18 cellular contexts compared by ENCODE assay signal in the genomic region with DNA sequence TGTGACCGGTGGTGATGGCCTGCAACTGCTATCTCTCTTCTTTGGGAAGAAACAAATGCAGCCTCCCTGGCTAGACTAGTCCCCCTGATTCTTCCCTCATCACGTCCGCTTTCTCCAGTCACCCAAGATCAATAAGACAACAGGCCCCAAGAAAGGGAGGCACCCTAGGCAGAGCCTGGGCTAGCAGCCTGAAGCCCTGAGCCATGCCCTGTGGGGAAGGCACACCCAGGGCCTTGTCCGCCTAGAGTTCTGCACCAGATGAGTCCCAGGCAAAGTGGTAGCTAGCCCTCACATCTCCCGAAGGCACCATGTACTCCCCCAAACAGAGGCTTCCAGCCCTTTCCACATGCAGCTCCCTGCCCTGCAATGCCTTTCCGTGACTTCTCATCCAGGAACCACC. TPM values are rescaled to one million over a fixed set of nuclear protein-coding genes. Genes with fewer than 3 reads are reported as not detected.
DNase-seq lines count a peak whose midpoint lies in the region; ATAC-seq and TF ChIP-seq lines count a peak whose summit lies in the region.
"Had no signal": no experiment of that assay in that cellular context is flagged by ENCODE, and none has a peak within 500 bp of the region (broad histone marks: within the 10 kb centered on the region; RNA-seq: fewer than 3 reads in every experiment).

No MANE protein-coding gene starts in this region.

- no peak overlapping the region for H3K14ac ChIP-seq in H9 (ENCODE audit: insufficient read depth, low read length)

- no peak overlapping the region for H3K4ac ChIP-seq in H9 (ENCODE audit: low read depth, low read length)

- H3K27me3 ChIP-seq in H9 (ENCODE audit: insufficient read depth, low read length), result no peaks in the 10 kb centered on the region
- no peaks in the 10 kb centered on the region for H3K27me3 ChIP-seq in endodermal cell (ENCODE audit: control insufficient read depth, insufficient read depth, low read length, poor library complexity, severe bottlenecking)
- H3K27me3 ChIP-seq in neutrophil, result no peaks in the 10 kb centered on the region
- H3K27me3 ChIP-seq in naive thymus-derived CD4-positive, alpha-beta T cell (ENCODE audit: control insufficient read depth in 2 of 2, insufficient read depth in 2 of 2, low read length in 2 of 2), result no peaks in the 10 kb centered on the region
- H3K27me3 ChIP-seq: BLaER1 had no signal

- H3K27me3 Mint-ChIP-seq in activated naive CD4-positive, alpha-beta T cell treated with anti-CD3 and anti-CD28 coated beads, Interleukin-2, amount 10 ng/mL, durations not matched to agents 7 days and 5 days, result no peaks in the 10 kb centered on the region
- H3K27me3 Mint-ChIP-seq in H9 (ENCODE audit: low read depth) (no peaks in the 10 kb centered on the region), endodermal cell (ENCODE audit: insufficient read depth) (no peaks in the 10 kb centered on the region)
- H3K27me3 Mint-ChIP-seq in naive thymus-derived CD4-positive, alpha-beta T cell, result no peaks in the 10 kb centered on the region
- H3K27me3 Mint-ChIP-seq: CD4-positive, alpha-beta memory T cell had no signal

- H4K5ac ChIP-seq in H9 (ENCODE audit: insufficient read length, low read depth, low read length), result no peak overlapping the region

- no peak overlapping the region for H2AK5ac ChIP-seq in H9 (ENCODE audit: insufficient read length, low read length)

- no peaks in the 10 kb centered on the region for H3K4me1 ChIP-seq in H9 (ENCODE audit: insufficient read depth, low read length)
- no peaks in the 10 kb centered on the region for H3K4me1 ChIP-seq in endodermal cell (ENCODE audit: control insufficient read depth, insufficient read depth, low read length)
- no peaks in the 10 kb centered on the region for H3K4me1 ChIP-seq in neutrophil (ENCODE audit: control insufficient read depth in 1 of 2, insufficient read depth in 1 of 2, low read depth in 1 of 2, low read length in 1 of 2)
- H3K4me1 ChIP-seq in naive thymus-derived CD4-positive, alpha-beta T cell (ENCODE audit: control insufficient read depth in 2 of 2, insufficient read depth in 2 of 2, low read length in 2 of 2), result no peaks in the 10 kb centered on the region
- H3K4me1 ChIP-seq: BLaER1 had no signal

- no peak overlapping the region for H4K8ac ChIP-seq in H9 (replicated peaks; ENCODE audit: insufficient read length, low read depth, low read length)

- no peaks in the 10 kb centered on the region for H3K79me2 ChIP-seq in H9 (ENCODE audit: insufficient read depth, low read length)

- no peak overlapping the region for H3K9ac ChIP-seq in H9 (ENCODE audit: extremely low read depth, insufficient read length, low read length)
- H3K9ac ChIP-seq in endodermal cell (ENCODE audit: extremely low read depth, low read length, poor library complexity, severe bottlenecking), result no peak overlapping the region
- H3K9ac ChIP-seq: BLaER1, GM23248 had no signal

- no peak overlapping the region for H3K18ac ChIP-seq in H9 (ENCODE audit: insufficient read length, low read depth, low read length)

- no peak overlapping the region for H2BK5ac ChIP-seq in H9 (ENCODE audit: insufficient read length, low read length)

- CTCF ChIA-PET in activated naive CD4-positive, alpha-beta T cell treated with anti-CD3 and anti-CD28 coated beads, Interleukin-2, amount 10 ng/mL, durations not matched to agents 7 days and 5 days (lab: Charles Lee), result no interaction called here
- CTCF ChIA-PET in naive thymus-derived CD4-positive, alpha-beta T cell (lab: Charles Lee), result no interaction called here

- no peak overlapping the region for H3T11ph ChIP-seq in H9 (ENCODE audit: low read length)

- H3K27ac ChIP-seq in H9 (ENCODE audit: insufficient read length, low read depth, low read length) (no peak overlapping the region), endodermal cell (ENCODE audit: low read depth, low read length) (no peak overlapping the region), neutrophil (peak overlapping the region; percentile 5)
- H3K27ac ChIP-seq in naive thymus-derived CD4-positive, alpha-beta T cell (ENCODE audit: low read depth, low read length), result no peak overlapping the region
- H3K27ac ChIP-seq: BLaER1, GM23248, HL-60 had no signal

- H4K20me1 ChIP-seq in H9 (ENCODE audit: control insufficient read depth, insufficient read depth, insufficient read length), result no peaks in the 10 kb centered on the region

- no peak for ATAC-seq in naive thymus-derived CD4-positive, alpha-beta T cell

- no peak overlapping the region for H2BK120ac ChIP-seq in H9 (ENCODE audit: low read depth, low read length, poor library complexity, severe bottlenecking)

- DNase-seq in activated naive CD4-positive, alpha-beta T cell treated with anti-CD3 and anti-CD28 coated beads, Interleukin-2, amount 10 ng/mL, durations not matched to agents 7 days and 5 days, result no peak
- DNase-seq in activated naive CD4-positive, alpha-beta T cell treated with Interleukin-2 at 50 U/mL for 16 hours, result no peak
- no peak for DNase-seq in H9
- DNase-seq in endodermal cell, result no peak
- no peak for DNase-seq in DMS53 treated with DMSO at 0.1 percent for 48 hours (lab: John Stamatoyannopoulos, UW; ENCODE audit: unreplicated experiment)
- DNase-seq in globus pallidus (ENCODE audit: low spot score), result no peak
- DNase-seq in naive thymus-derived CD4-positive, alpha-beta T cell, result no peak
- DNase-seq: 8988T; CD4-positive, alpha-beta memory T cell; DND-41; EL; GM23248; HCEC 1CT; HFFc6 had no signal

- POLR2A ChIA-PET in naive thymus-derived CD4-positive, alpha-beta T cell (lab: Charles Lee), result no interaction called here

- WGBS in H9 (ENCODE audit: extremely low coverage, insufficient read length, low lambda C conversion rate), result no CpG with 5 or more reads among the region's 6 CpGs
- 94 to 95% methylated on average over 4 to 6 of the region's 6 CpGs for WGBS in endodermal cell (ENCODE audit: insufficient coverage in 1 of 2, insufficient read length in 1 of 2), 2 experiments

- no peaks in the 10 kb centered on the region for H3K79me1 ChIP-seq in H9 (ENCODE audit: insufficient read depth, low read depth, low read length, poor library complexity, severe bottlenecking)

- no peak overlapping the region for H3K56ac ChIP-seq in H9 (ENCODE audit: insufficient read length, low read depth, low read length)

- H3K9me3 Mint-ChIP-seq in activated naive CD4-positive, alpha-beta T cell treated with anti-CD3 and anti-CD28 coated beads, Interleukin-2, amount 10 ng/mL, durations not matched to agents 7 days and 5 days, result no peaks in the 10 kb centered on the region
- H3K9me3 Mint-ChIP-seq in H9 (no peaks in the 10 kb centered on the region), endodermal cell (no peaks in the 10 kb centered on the region)
- no peaks in the 10 kb centered on the region for H3K9me3 Mint-ChIP-seq in naive thymus-derived CD4-positive, alpha-beta T cell
- H3K9me3 Mint-ChIP-seq: CD14-positive monocyte; CD4-positive, alpha-beta memory T cell; HFFc6 had no signal

- H3K36me3 ChIP-seq in endodermal cell (ENCODE audit: control insufficient read depth, insufficient read depth, low read length) (peaks cover 72% of the 10 kb centered on the region), neutrophil (peaks cover 100% of the 10 kb centered on the region)
- peaks cover 0 to 30% (median 0%) of the 10 kb centered on the region in 3 experiments for H3K36me3 ChIP-seq in naive thymus-derived CD4-positive, alpha-beta T cell (ENCODE audit: control insufficient read depth in 2 of 3, insufficient read depth in 3 of 3, low read length in 3 of 3)

- no peaks in the 10 kb centered on the region for H3K4me1 Mint-ChIP-seq in activated naive CD4-positive, alpha-beta T cell treated with anti-CD3 and anti-CD28 coated beads, Interleukin-2, amount 10 ng/mL, durations not matched to agents 7 days and 5 days
- H3K4me1 Mint-ChIP-seq in H9 (no peaks in the 10 kb centered on the region), endodermal cell (no peaks in the 10 kb centered on the region)
- H3K4me1 Mint-ChIP-seq in naive thymus-derived CD4-positive, alpha-beta T cell, result peaks cover 0 to 2% (median 0%) of the 10 kb centered on the region in 7 donors
- H3K4me1 Mint-ChIP-seq: CD14-positive monocyte; CD4-positive, alpha-beta memory T cell had no signal

- peak overlapping the region; percentile 47 for H3K27ac Mint-ChIP-seq in activated naive CD4-positive, alpha-beta T cell treated with anti-CD3 and anti-CD28 coated beads, Interleukin-2, amount 10 ng/mL, durations not matched to agents 7 days and 5 days
- peak overlapping the region; percentile 9 to 84 (median 36); a peak in 3 of 7 replicates for H3K27ac Mint-ChIP-seq in H9
- H3K27ac Mint-ChIP-seq in endodermal cell, result peak overlapping the region; percentile 67
- no peak overlapping the region for H3K27ac Mint-ChIP-seq in naive thymus-derived CD4-positive, alpha-beta T cell
- H3K27ac Mint-ChIP-seq: HFFc6 had no signal

- H2BK15ac ChIP-seq in H9 (ENCODE audit: low read depth, low read length), result no peak overlapping the region

- no peak overlapping the region for H3K4me3 Mint-ChIP-seq in activated naive CD4-positive, alpha-beta T cell treated with anti-CD3 and anti-CD28 coated beads, Interleukin-2, amount 10 ng/mL, durations not matched to agents 7 days and 5 days
- H3K4me3 Mint-ChIP-seq in H9 (no peak overlapping the region), endodermal cell (no peak overlapping the region)
- peak overlapping the region in 1 of 10 donors; percentile 14 for H3K4me3 Mint-ChIP-seq in naive thymus-derived CD4-positive, alpha-beta T cell
- H3K4me3 Mint-ChIP-seq: CD14-positive monocyte; CD4-positive, alpha-beta memory T cell; HFFc6 had no signal

- H3K4me2 ChIP-seq in H9 (ENCODE audit: insufficient read depth, insufficient read length, low read length), result no peak overlapping the region
- H3K4me2 ChIP-seq: BLaER1 had no signal

- no peak overlapping the region for H3K23ac ChIP-seq in H9 (ENCODE audit: insufficient read length, low read depth, low read length)

- H3K36me3 Mint-ChIP-seq in activated naive CD4-positive, alpha-beta T cell treated with anti-CD3 and anti-CD28 coated beads, Interleukin-2, amount 10 ng/mL, durations not matched to agents 7 days and 5 days, result peaks cover 50% of the 10 kb centered on the region
- H3K36me3 Mint-ChIP-seq in H9 (ENCODE audit: insufficient read depth in 1 of 3, low read depth in 3 of 3), result peaks cover 30 to 64% (median 46%) of the 10 kb centered on the region in 3 experiments
- H3K36me3 Mint-ChIP-seq in endodermal cell (ENCODE audit: low read depth), result peaks cover 82% of the 10 kb centered on the region
- peaks cover 3 to 49% (median 26%) of the 10 kb centered on the region in 5 donors for H3K36me3 Mint-ChIP-seq in naive thymus-derived CD4-positive, alpha-beta T cell

- intact Hi-C loops in naive thymus-derived CD4-positive, alpha-beta T cell (cut with micrococcal nuclease), result no loop called here

- no peaks in the 10 kb centered on the region for H3K23me2 ChIP-seq in H9 (ENCODE audit: insufficient read length, low read depth, low read length, poor library complexity, severe bottlenecking)

- no peak overlapping the region for H2BK12ac ChIP-seq in H9 (ENCODE audit: insufficient read length, low read depth, low read length)

- H3K9me3 ChIP-seq in H9 (ENCODE audit: control insufficient read depth, low read depth, low read length) (no peaks in the 10 kb centered on the region), endodermal cell (ENCODE audit: control insufficient read depth, low read length) (no peaks in the 10 kb centered on the region), neutrophil (no peaks in the 10 kb centered on the region)
- no peaks in the 10 kb centered on the region for H3K9me3 ChIP-seq in naive thymus-derived CD4-positive, alpha-beta T cell (ENCODE audit: control insufficient read depth in 2 of 3, low read length in 3 of 3)
- H3K9me3 ChIP-seq: BLaER1 had no signal

- H4K91ac ChIP-seq in H9 (ENCODE audit: insufficient read length, low read depth, low read length), result no peak overlapping the region

- TF ChIP-seq CTCF in H9 (conservative IDR thresholded peaks at IDR 0.05) (no peak), endodermal cell (conservative IDR thresholded peaks at IDR 0.05) (no peak), neutrophil (IDR thresholded peaks at IDR 0.05) (no peak)

- H2BK20ac ChIP-seq in H9 (ENCODE audit: low read depth, low read length, poor library complexity, severe bottlenecking), result no peak overlapping the region

- H3K4me3 ChIP-seq in endodermal cell (ENCODE audit: low read length) (no peak overlapping the region), neutrophil (ENCODE audit: low read depth in 1 of 2, low read length in 1 of 2) (no peak overlapping the region)
- no peak overlapping the region for H3K4me3 ChIP-seq in naive thymus-derived CD4-positive, alpha-beta T cell (ENCODE audit: low read length)
- H3K4me3 ChIP-seq: BLaER1, GM23248 had no signal

- no peak overlapping the region for H2AFZ ChIP-seq in H9 (ENCODE audit: low read length)
- H2AFZ ChIP-seq: GM23248 had no signal

RNA-seq across cellular contexts. Expression of gene CAMKK2, which starts 35.1 kb away (rescaled TPM):
- total RNA-seq in H9 (2021), result 22.4 and 24.7 TPM in 2 replicates
- total RNA-seq in endodermal cell, result 100 to 1,000 TPM in 1 of 2 donors, 10 to 100 TPM in 1; 95.8 to 113 TPM
- polyA plus RNA-seq in endodermal cell (2013, experiment 1 of 2), result 30.7 TPM
- 29.4 TPM for polyA plus RNA-seq in endodermal cell (2013, experiment 2 of 2)
- total RNA-seq in naive thymus-derived CD4-positive, alpha-beta T cell, result 10 to 100 TPM; 15.5 to 38.7 (median 18.1) TPM
- 10 to 100 TPM; 13.9 to 14.6 TPM for polyA plus RNA-seq in naive thymus-derived CD4-positive, alpha-beta T cell

RNA-seq across cellular contexts. Expression of gene P2RX4, which starts 51.5 kb away (rescaled TPM):
- total RNA-seq in H9 (2021) (7.9 and 8.1 TPM in 2 replicates), endodermal cell (10 to 100 TPM; 11.5 to 21.1 TPM)
- 14.6 TPM for polyA plus RNA-seq in endodermal cell (2013, experiment 1 of 2)
- 13.8 TPM for polyA plus RNA-seq in endodermal cell (2013, experiment 2 of 2)
- 10 to 100 TPM; 34.1 to 56.9 (median 40.5) TPM for total RNA-seq in naive thymus-derived CD4-positive, alpha-beta T cell
- 10 to 100 TPM; 42.0 to 42.9 TPM for polyA plus RNA-seq in naive thymus-derived CD4-positive, alpha-beta T cell

Comparison
In these comparisons a context has a peak if more than half of its experiments do, and no peak if none do; other contexts are left out.
1. H3K27ac Mint-ChIP-seq: peak in activated naive CD4-positive, alpha-beta T cell treated with anti-CD3 and anti-CD28 coated beads, Interleukin-2, amount 10 ng/mL, durations not matched to agents 7 days and 5 days (single experiment), H9 (3 of 3) and endodermal cell (single experiment); none in naive thymus-derived CD4-positive, alpha-beta T cell (0 of 9).